Comparison of ENCODE assay signal across 9 cellular contexts in genomic region chr4:153683763-153684181, GRCh38. TPM values are rescaled to one million over a fixed set of nuclear protein-coding genes. Genes with fewer than 3 reads are reported as not detected.
DNase-seq lines count a peak whose midpoint lies in the region; ATAC-seq and TF ChIP-seq lines count a peak whose summit lies in the region.
"Had no signal": no experiment of that assay in that cellular context is flagged by ENCODE, and none has a peak within 500 bp of the region (broad histone marks: within the 10 kb centered on the region; RNA-seq: fewer than 3 reads in every experiment).

No MANE protein-coding gene starts in this region.

- H3K4me1 Mint-ChIP-seq in Calu3 (ENCODE audit: low read depth, unreplicated experiment), result no peaks in the 10 kb centered on the region
- peaks cover 16 to 18% (median 16%) of the 10 kb centered on the region in 3 donors for H3K4me1 Mint-ChIP-seq in T-cell
- peaks cover 3% of the 10 kb centered on the region for H3K4me1 Mint-ChIP-seq in progenitor cell of endocrine pancreas (ENCODE audit: low read depth)

- H3K9me3 Mint-ChIP-seq in Calu3 (ENCODE audit: low read depth, unreplicated experiment) (no peaks in the 10 kb centered on the region), T-cell (peaks cover 0 to 16% (median 7%) of the 10 kb centered on the region in 3 donors), progenitor cell of endocrine pancreas (ENCODE audit: low read depth) (peaks cover 4% of the 10 kb centered on the region)

- intact Hi-C loops in Calu3 (cut with micrococcal nuclease; ENCODE audit: unreplicated experiment), result no loop called here

- POLR2A ChIA-PET in T-cell (lab: Charles Lee), result interaction anchor here in 1 of 2 donors (0.6 kb wide), 1 partner anchor 71 kb away, joined by 3 read pairs; no protein-coding TSS in a partner anchor

- no TSS peak for BruUV-seq in Calu3 (replicated peaks; lab: Mats Ljungman, UMichigan)

- H3K4me3 Mint-ChIP-seq in Calu3 (ENCODE audit: low read depth, unreplicated experiment) (peak overlapping the region; percentile 62), T-cell (peak overlapping the region; percentile 72 to 85 (median 80)), progenitor cell of endocrine pancreas (ENCODE audit: low read depth) (peak overlapping the region; percentile 68)

- peaks cover 16% of the 10 kb centered on the region for H3K36me3 Mint-ChIP-seq in Calu3 (ENCODE audit: insufficient read depth, unreplicated experiment)
- peaks cover 10% of the 10 kb centered on the region for H3K36me3 Mint-ChIP-seq in T-cell
- H3K36me3 Mint-ChIP-seq in progenitor cell of endocrine pancreas (ENCODE audit: insufficient read depth), result peaks cover 9% of the 10 kb centered on the region

- TF ChIP-seq CTCF in Calu3 (IDR thresholded peaks at IDR 0.05; ENCODE audit: unreplicated experiment) (no peak), fibroblast of villous mesenchyme (IDR thresholded peaks at IDR 0.05; ENCODE audit: insufficient read depth, low read depth, low read length) (no peak), progenitor cell of endocrine pancreas (IDR thresholded peaks at IDR 0.05; ENCODE audit: unreplicated experiment) (no peak)

- H3K4me3 ChIP-seq in fibroblast of villous mesenchyme (ENCODE audit: low read depth, low read length), result peak overlapping the region; percentile 57

- CTCF ChIA-PET in Calu3 (lab: Charles Lee) (no interaction called here), T-cell (lab: Charles Lee) (interaction anchor here in 1 of 2 donors (1.0 kb wide), 1 partner anchor 51 kb away, joined by 5 read pairs; no protein-coding TSS in a partner anchor)

- H3K27ac Mint-ChIP-seq in Calu3 (ENCODE audit: unreplicated experiment) (peak overlapping the region; percentile 17), T-cell (no peak overlapping the region), progenitor cell of endocrine pancreas (no peak overlapping the region)

- ATAC-seq in T-cell (replicated peaks in 1 of 4) (no peak), GM21619 (IDR thresholded peaks at IDR 0.05; ENCODE audit: unreplicated experiment) (no peak)

- DNase-seq in Calu3, result no peak
- DNase-seq in T-cell, result no peak
- no peak for DNase-seq in fibroblast of villous mesenchyme (ENCODE audit: low read depth)
- no peak for DNase-seq in progenitor cell of endocrine pancreas (ENCODE audit: low spot score, unreplicated experiment)
- no peak for DNase-seq in HPDE6-E6E7 (ENCODE audit: extremely low spot score)
- DNase-seq in NCI-H524 (lab: John Stamatoyannopoulos, UW), result no peak
- DNase-seq in activated CD8-positive, alpha-beta memory T cell treated with anti-CD3 and anti-CD28 coated beads, Interleukin-2, amount 50 U/mL, for 48 hours, result no peak
- DNase-seq: NCI-H1417 treated with DMSO at 0.1 percent for 48 hours had no signal

- H3K27me3 Mint-ChIP-seq in Calu3 (ENCODE audit: unreplicated experiment) (no peaks in the 10 kb centered on the region), T-cell (peaks cover 18 to 23% of the 10 kb centered on the region in 2 donors), progenitor cell of endocrine pancreas (peaks cover 46% of the 10 kb centered on the region)

RNA-seq across cellular contexts. Expression of gene TLR2, which starts 0.3 kb away (rescaled TPM):
- total RNA-seq in Calu3 (2022) (7.0 and 10.8 TPM in 2 replicates), T-cell (1 to 10 TPM; 1.1 to 2.3 (median 1.9) TPM), fibroblast of villous mesenchyme (under 0.01 and 0.32 TPM in 2 replicates), progenitor cell of endocrine pancreas (4.8 and 5.1 TPM in 2 replicates)
